28 cellular contexts compared by ENCODE assay signal in the genomic region with DNA sequence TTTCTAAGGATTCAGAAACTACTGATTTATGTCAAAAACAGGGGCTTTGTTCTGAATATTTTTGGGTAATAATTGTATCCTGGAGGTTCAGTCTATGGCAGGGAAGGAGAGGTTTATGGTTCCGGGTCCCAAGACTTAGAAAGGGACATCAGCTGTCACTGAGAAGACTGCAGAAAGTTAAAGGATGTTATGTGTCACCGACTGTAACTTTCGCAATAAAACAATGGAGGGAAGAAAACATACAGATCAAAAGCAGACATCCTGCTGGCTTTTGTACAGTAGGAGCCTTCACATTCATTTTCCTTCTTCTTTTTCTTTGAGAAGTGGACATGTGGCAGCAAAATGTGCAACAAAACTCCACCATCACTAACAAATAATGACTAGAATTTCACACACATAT.
"Had no signal": no experiment of that assay in that cellular context is flagged by ENCODE, and none has a peak within 500 bp of the region (broad histone marks: within the 10 kb centered on the region; RNA-seq: fewer than 3 reads in every experiment).

No MANE protein-coding gene starts in this region.

- H3K27ac ChIP-seq: neutrophil, pancreas, psoas muscle, skin epidermis, spleen, thoracic aorta, thyroid gland, tibial nerve, upper lobe of left lung had no signal

- H3K27me3 ChIP-seq: neutrophil, pancreas, spleen, thyroid gland, tibial nerve, upper lobe of left lung had no signal

- DNase-seq: naive B cell; naive thymus-derived CD8-positive, alpha-beta T cell; nephron progenitor cell; nucleus accumbens; pancreas; psoas muscle; right cardiac atrium; spleen; stimulated activated CD4-positive, alpha-beta T cell treated with anti-CD3 and anti-CD28 coated beads, Interleukin-12 subunit alpha, Interleukin-12 subunit beta, amount 100 ng/mL, for 4 hours; stimulated activated CD4-positive, alpha-beta T cell treated with anti-CD3 and anti-CD28 coated beads, Interleukin-1b, Interleukin-23, amount 100 ng/mL, for 48 hours; stimulated activated CD4-positive, alpha-beta T cell treated with anti-CD3 and anti-CD28 coated beads, Interleukin-4, amount 100 ng/mL, for 1 hour; stimulated activated CD4-positive, alpha-beta T cell treated with anti-CD3 and anti-CD28 coated beads, Interleukin-4, amount 100 ng/mL, for 4 hours; stimulated activated CD8-positive, alpha-beta memory T cell treated with anti-CD3 and anti-CD28 coated beads, Interleukin-4, amount 100 ng/mL, for 48 hours; stimulated activated naive CD4-positive, alpha-beta T cell; stimulated activated naive CD8-positive, alpha-beta T cell treated with anti-CD3 and anti-CD28 coated beads, Interleukin-15, amount 100 ng/mL, for 72 hours; stimulated activated naive CD8-positive, alpha-beta T cell treated with anti-CD3 and anti-CD28 coated beads, Interleukin-15, Interleukin-2, amounts not matched to agents 100 U/mL and 50 U/mL, for 24 hours; substantia nigra; thyroid gland; trophoblast cell; upper lobe of left lung had no signal

- ATAC-seq: naive thymus-derived CD8-positive, alpha-beta T cell; natural killer cell treated with Interleukin-12 subunit alpha and Interleukin-12 subunit beta and Interleukin-15 and Interleukin-18, amount 100 ng/mL, for 72 hours; pancreas; psoas muscle; right cardiac atrium; sciatic nerve; stimulated activated memory B cell treated with anti-CD40 and anti-IgM and Interleukin-4, amounts not matched to agents 10 μg/mL and 1 μg/mL and 100 μg/mL, for 72 hours; stimulated activated naive CD8-positive, alpha-beta T cell treated with anti-CD3 and anti-CD28 coated beads, Interleukin-15, amount 100 ng/mL, for 72 hours; stimulated activated naive CD8-positive, alpha-beta T cell treated with anti-CD3 and anti-CD28 coated beads, Interleukin-15, Interleukin-2, amounts not matched to agents 100 U/mL and 50 U/mL, for 24 hours had no signal

- H3K36me3 ChIP-seq: neutrophil, pancreas, spleen, thoracic aorta, thyroid gland, tibial nerve, upper lobe of left lung had no signal

- H3K4me1 ChIP-seq: pancreas, psoas muscle, spleen, tibial nerve, upper lobe of left lung had no signal

- H3K4me2 ChIP-seq: smooth muscle cell had no signal

- H3K4me3 ChIP-seq: pancreas, psoas muscle, skin epidermis, smooth muscle cell, spleen, thoracic aorta, thyroid gland, tibial nerve, upper lobe of left lung had no signal

- H3K9me3 ChIP-seq: neutrophil, pancreas, psoas muscle, thoracic aorta, thyroid gland had no signal
